8 cellular contexts compared by ENCODE assay signal in genomic region chr18:46335551-46336059, GRCh38.
DNase-seq lines count a peak whose midpoint lies in the region; ATAC-seq and TF ChIP-seq lines count a peak whose summit lies in the region.

No MANE protein-coding gene starts in this region.

- H3K36me3 Mint-ChIP-seq in effector memory CD8-positive, alpha-beta T cell (ENCODE audit: insufficient read depth), result peaks cover 15% of the 10 kb centered on the region

- H3K27ac Mint-ChIP-seq in effector memory CD8-positive, alpha-beta T cell, result peak overlapping the region in 1 of 2 donors; percentile 69

- peaks cover 75% of the 10 kb centered on the region for H3K79me2 ChIP-seq in neural cell (replicated peaks; ENCODE audit: insufficient read depth, low read length)

- H3K36me3 ChIP-seq in ES-I3 (ENCODE audit: insufficient read depth, low read length) (no peaks in the 10 kb centered on the region), neural cell (ENCODE audit: insufficient read depth, low read length) (peaks cover 2% of the 10 kb centered on the region)

- H3K4me1 Mint-ChIP-seq in effector memory CD8-positive, alpha-beta T cell (ENCODE audit: low read depth in 2 of 2), result peaks cover 31 to 42% of the 10 kb centered on the region in 2 donors

- DNase-seq in NOMO-1 (lab: John Stamatoyannopoulos, UW; ENCODE audit: unreplicated experiment in 2 of 2) (peak; percentile 41 to 49), EL (no peak)
- no peak for DNase-seq in effector memory CD8-positive, alpha-beta T cell

- TF ChIP-seq RAD21 in neural cell (conservative IDR thresholded peaks at IDR 0.05), result no peak

- no peaks in the 10 kb centered on the region for H3K9me3 Mint-ChIP-seq in effector memory CD8-positive, alpha-beta T cell

- H3K4me3 Mint-ChIP-seq in effector memory CD8-positive, alpha-beta T cell, result peak overlapping the region; percentile 81 to 94

- H3K4me2 ChIP-seq in neural cell (ENCODE audit: low read length), result peak overlapping the region; percentile 99

- no peaks in the 10 kb centered on the region for H3K9me2 ChIP-seq in neural cell (ENCODE audit: insufficient read depth, low read length)

- H3K27me3 Mint-ChIP-seq in effector memory CD8-positive, alpha-beta T cell, result peaks cover 55 to 68% of the 10 kb centered on the region in 2 donors

- H3K4me1 ChIP-seq in ES-I3 (ENCODE audit: insufficient read depth, low read length), result peaks cover 17% of the 10 kb centered on the region

- no peaks in the 10 kb centered on the region for H3K27me3 ChIP-seq in neural cell (ENCODE audit: insufficient read depth, low read depth, low read length)

- no peak for TF ChIP-seq CTCF in neural cell (IDR thresholded peaks at IDR 0.05; ENCODE audit: poor library complexity, severe bottlenecking)

- peaks cover 11% of the 10 kb centered on the region for H3F3A ChIP-seq in neural cell (ENCODE audit: insufficient read depth, low read length, poor library complexity, severe bottlenecking)

- H3K4me3 ChIP-seq in neural cell (ENCODE audit: low read length), result peak overlapping the region; percentile 72

- H3K27ac ChIP-seq in neural cell (ENCODE audit: low read length), result peak overlapping the region; percentile 98

- H3K9ac ChIP-seq in ES-I3 (ENCODE audit: low read depth, low read length), result peak overlapping the region; percentile 60; the same call in 1 of the 2 replicates
- H3K9ac ChIP-seq in neural cell (ENCODE audit: low read length), result peak overlapping the region; percentile 97

- peak overlapping the region; percentile 7 for H2AFZ ChIP-seq in neural cell (ENCODE audit: low read depth, low read length)

- H3K9me3 ChIP-seq in ES-I3 (ENCODE audit: control insufficient read depth, insufficient read depth, low read length), result no peaks in the 10 kb centered on the region
- no peaks in the 10 kb centered on the region for H3K9me3 ChIP-seq in neural cell (ENCODE audit: low read length)

- no peak for ATAC-seq in effector memory CD8-positive, alpha-beta T cell (replicated peaks)
- ATAC-seq in GM19351 (IDR thresholded peaks at IDR 0.05; ENCODE audit: unreplicated experiment), result no peak
- ATAC-seq in HG03135 (IDR thresholded peaks at IDR 0.05; ENCODE audit: unreplicated experiment), result no peak
- no peak for ATAC-seq in HG03159 (IDR thresholded peaks at IDR 0.05; ENCODE audit: unreplicated experiment)

- TF ChIP-seq EP300 in neural cell (conservative IDR thresholded peaks at IDR 0.05; ENCODE audit: poor library complexity, severe bottlenecking), result peak; percentile 43

- no peaks in the 10 kb centered on the region for H4K20me1 ChIP-seq in neural cell (ENCODE audit: insufficient read depth)

TF ChIP-seq in neural cell, 6 proteins besides CTCF, POLR2A, EP300 and RAD21:
- TF ChIP-seq POLR2AphosphoS5 (IDR thresholded peaks at IDR 0.05) (peak; percentile 67), MXI1 (conservative IDR thresholded peaks at IDR 0.05; ENCODE audit: poor library complexity, severe bottlenecking) (peak; percentile 36), EZH2 (IDR thresholded peaks at IDR 0.05; ENCODE audit: borderline replicate concordance, insufficient read depth, low read length, poor library complexity, severe bottlenecking) (no peak), REST (IDR thresholded peaks at IDR 0.05; ENCODE audit: borderline replicate concordance) (no peak), SMC3 (conservative IDR thresholded peaks at IDR 0.05; ENCODE audit: poor library complexity) (peak; percentile 10), TAF1 (IDR thresholded peaks at IDR 0.05; ENCODE audit: low read depth) (peak; percentile 59)

Comparison
In these comparisons a context has a peak if more than half of its experiments do, and no peak if none do; other contexts are left out.
1. DNase-seq: peak in NOMO-1 (2 of 2); none in effector memory CD8-positive, alpha-beta T cell (0 of 3) and EL (single experiment).